In genomic region chr2:73956211-73956865, GRCh38 we compare ENCODE assay signal across 16 cellular contexts. TPM values are rescaled to one million over a fixed set of nuclear protein-coding genes. Genes with fewer than 3 reads are reported as not detected.
A peak's percentile ranks its signal among the peaks of the same experiment; 100 is the strongest.
DNase-seq lines count a peak whose midpoint lies in the region; ATAC-seq, FAIRE-seq and TF ChIP-seq lines count a peak whose summit lies in the region.
"Had no signal": no experiment of that assay in that cellular context is flagged by ENCODE, and none has a peak within 500 bp of the region (broad histone marks: within the 10 kb centered on the region; RNA-seq: fewer than 3 reads in every experiment).

No MANE protein-coding gene starts in this region.

- H3K4me3 Mint-ChIP-seq in CD4-positive, alpha-beta T cell, result no peak overlapping the region
- H3K4me3 Mint-ChIP-seq in dendritic cell treated with granulocyte-macrophage colony-stimulating factor and Interleukin-4, amounts not matched to agents 40 ng/mL and 50 ng/mL, for 4 days, result no peak overlapping the region
- H3K4me3 Mint-ChIP-seq in naive thymus-derived CD4-positive, alpha-beta T cell, result no peak overlapping the region
- H3K4me3 Mint-ChIP-seq: B cell had no signal

- peaks cover 34% of the 10 kb centered on the region for H3K79me2 ChIP-seq in HCT116 (ENCODE audit: insufficient read depth, low read length)

- no peak overlapping the region for H3K27ac ChIP-seq in CD4-positive, alpha-beta T cell (ENCODE audit: low read depth, low read length)
- no peak overlapping the region for H3K27ac ChIP-seq in HCT116 (ENCODE audit: low read depth, low read length)
- no peak overlapping the region for H3K27ac ChIP-seq in naive thymus-derived CD4-positive, alpha-beta T cell (ENCODE audit: low read depth, low read length)
- H3K27ac ChIP-seq: PC-9 had no signal

- no peaks in the 10 kb centered on the region for H4K20me1 ChIP-seq in HCT116 (ENCODE audit: insufficient read depth)

- no peak for TF ChIP-seq POLR2A in HCT116 (IDR thresholded peaks at IDR 0.05; ENCODE audit: borderline replicate concordance, extremely low read depth, insufficient read depth, insufficient read length)

- in situ Hi-C loops in HAP-1 (cut with MboI; ENCODE audit: low sequenced_read_pairs), result no loop called here

- CTCF ChIA-PET in CD4-positive, alpha-beta T cell (lab: Charles Lee), result no interaction called here
- CTCF ChIA-PET in HCT116 (lab: Charles Lee), result no interaction called here
- CTCF ChIA-PET in naive thymus-derived CD4-positive, alpha-beta T cell (lab: Charles Lee), result no interaction called here

- H3K4me1 ChIP-seq in HCT116 (ENCODE audit: control insufficient read depth in 1 of 2, insufficient read depth in 2 of 2, low read length in 2 of 2) (no peaks in the 10 kb centered on the region), HAP-1 (no peaks in the 10 kb centered on the region)
- peaks cover 0 to 5% of the 10 kb centered on the region in 2 donors for H3K4me1 ChIP-seq in naive thymus-derived CD4-positive, alpha-beta T cell (ENCODE audit: control insufficient read depth in 2 of 2, insufficient read depth in 2 of 2, low read length in 2 of 2)

- no peak overlapping the region for H3K4me2 ChIP-seq in HCT116 (ENCODE audit: low read length)
- H3K4me2 ChIP-seq: PC-9 had no signal

- H3K36me3 Mint-ChIP-seq in CD4-positive, alpha-beta T cell (ENCODE audit: low read depth), result peaks cover 83% of the 10 kb centered on the region
- peaks cover 86% of the 10 kb centered on the region for H3K36me3 Mint-ChIP-seq in dendritic cell treated with granulocyte-macrophage colony-stimulating factor and Interleukin-4, amounts not matched to agents 40 ng/mL and 50 ng/mL, for 4 days (ENCODE audit: low read depth)
- H3K36me3 Mint-ChIP-seq in naive thymus-derived CD4-positive, alpha-beta T cell, result peaks cover 49 to 72% (median 63%) of the 10 kb centered on the region in 5 donors

- POLR2A ChIA-PET in CD4-positive, alpha-beta T cell (lab: Charles Lee), result interaction anchor here (0.7 kb wide), 1 partner anchor 242 kb away, joined by 3 read pairs; the partner anchor contains the start of gene MTHFD2
- POLR2A ChIA-PET in HCT116 (lab: Charles Lee), result no interaction called here
- POLR2A ChIA-PET in naive thymus-derived CD4-positive, alpha-beta T cell (lab: Charles Lee), result interaction anchor here (0.6 to 1.1 kb wide), 2 partner anchors 15 to 17 kb away, joined by 3 read pairs; no protein-coding TSS in a partner anchor

- no peak overlapping the region for H2AFZ ChIP-seq in HCT116 (ENCODE audit: low read depth, low read length, poor library complexity, severe bottlenecking)
- H2AFZ ChIP-seq: PC-9 had no signal

- ATAC-seq in CD4-positive, alpha-beta T cell (ENCODE audit: poor library complexity), result no peak
- peak; percentile 27; the same call in 1 of the 2 replicates for ATAC-seq in HCT116
- no peak for ATAC-seq in naive thymus-derived CD4-positive, alpha-beta T cell

- H3K4me3 ChIP-seq in HCT116 (replicated peaks in 1 of 2; ENCODE audit: low read depth in 1 of 2, low read length in 2 of 2) (no peak overlapping the region), HAP-1 (no peak overlapping the region)
- H3K4me3 ChIP-seq in naive thymus-derived CD4-positive, alpha-beta T cell (ENCODE audit: low read length), result no peak overlapping the region
- H3K4me3 ChIP-seq: PC-9 had no signal

- no peaks in the 10 kb centered on the region for H3K27me3 Mint-ChIP-seq in CD4-positive, alpha-beta T cell
- no peaks in the 10 kb centered on the region for H3K27me3 Mint-ChIP-seq in dendritic cell treated with granulocyte-macrophage colony-stimulating factor and Interleukin-4, amounts not matched to agents 40 ng/mL and 50 ng/mL, for 4 days
- no peaks in the 10 kb centered on the region for H3K27me3 Mint-ChIP-seq in naive thymus-derived CD4-positive, alpha-beta T cell
- H3K27me3 Mint-ChIP-seq: B cell had no signal

- TF ChIP-seq RAD21 in HCT116 (IDR thresholded peaks at IDR 0.05; ENCODE audit: low read depth), result 0 out of 2 replicates have a peak, but pooled peaks have one; percentile 7

- H3K9me2 ChIP-seq in HCT116 (ENCODE audit: insufficient read depth), result no peaks in the 10 kb centered on the region

- no peak for TF ChIP-seq CTCF in CD4-positive, alpha-beta T cell (IDR thresholded peaks at IDR 0.05)
- TF ChIP-seq CTCF in HCT116 (IDR thresholded peaks at IDR 0.05 in 2 of 3, conservative IDR thresholded peaks at IDR 0.05 in 1 of 3; ENCODE audit: borderline replicate concordance in 1 of 3, insufficient read depth in 1 of 3, low read depth in 2 of 3, low read length in 2 of 3), result no peak

- DNase-seq in CD4-positive, alpha-beta T cell, result no peak
- DNase-seq in HCT116 (ENCODE audit: low read depth, low spot score) (no peak), HAP-1 (ENCODE audit: low spot score in 2 of 2) (no peak), HTR-8/SVneo (ENCODE audit: insufficient read length, low spot score) (no peak), NCI-H510A (lab: John Stamatoyannopoulos, UW) (no peak), NOMO-1 (lab: John Stamatoyannopoulos, UW; ENCODE audit: unreplicated experiment in 2 of 2) (no peak)
- no peak for DNase-seq in naive thymus-derived CD4-positive, alpha-beta T cell
- DNase-seq: DMS 273 treated with DMSO at 0.1 percent for 48 hours, KBM-7, NCI-H1092, NCI-H1694 treated with DMSO at 0.1 percent for 48 hours, NCI-H748 treated with DMSO at 0.1 percent for 48 hours, PC-9 had no signal

- H3K27me3 ChIP-seq in CD4-positive, alpha-beta T cell (ENCODE audit: control insufficient read depth, insufficient read depth, low read length), result no peaks in the 10 kb centered on the region
- H3K27me3 ChIP-seq in HCT116 (ENCODE audit: insufficient read depth, low read length) (no peaks in the 10 kb centered on the region), HAP-1 (ENCODE audit: low read depth) (no peaks in the 10 kb centered on the region)
- H3K27me3 ChIP-seq in naive thymus-derived CD4-positive, alpha-beta T cell (ENCODE audit: control insufficient read depth in 2 of 2, insufficient read depth in 2 of 2, low read length in 2 of 2), result no peaks in the 10 kb centered on the region

- no peak overlapping the region for H3K9ac ChIP-seq in HCT116 (ENCODE audit: low read length)

- no peak for FAIRE-seq in HTR-8/SVneo (lab: Jason Lieb, UNC)
- FAIRE-seq: GM18507 had no signal

- BruUV-seq in HCT116 (replicated peaks; lab: Mats Ljungman, UMichigan), result no TSS peak

- RAD21 ChIA-PET in HCT116 (lab: Charles Lee; ENCODE audit: low non-redundant PET in 1 of 2, low total read pairs in 2 of 2, uncharacterized antibody in 2 of 2, unreplicated experiment in 2 of 2), result interaction anchor here in 1 of 2 experiments (0.6 kb wide), 1 partner anchor 10 kb away, joined by 3 read pairs; no protein-coding TSS in a partner anchor

- no peaks in the 10 kb centered on the region for H3K9me3 Mint-ChIP-seq in CD4-positive, alpha-beta T cell
- no peaks in the 10 kb centered on the region for H3K9me3 Mint-ChIP-seq in dendritic cell treated with granulocyte-macrophage colony-stimulating factor and Interleukin-4, amounts not matched to agents 40 ng/mL and 50 ng/mL, for 4 days
- H3K9me3 Mint-ChIP-seq in naive thymus-derived CD4-positive, alpha-beta T cell, result no peaks in the 10 kb centered on the region

- H3K9me3 ChIP-seq in CD4-positive, alpha-beta T cell (ENCODE audit: control insufficient read depth, low read length), result no peaks in the 10 kb centered on the region
- H3K9me3 ChIP-seq in HCT116 (ENCODE audit: control insufficient read depth in 1 of 2, insufficient read depth in 1 of 2, low read depth in 1 of 2, low read length in 2 of 2), result no peaks in the 10 kb centered on the region
- H3K9me3 ChIP-seq in naive thymus-derived CD4-positive, alpha-beta T cell (ENCODE audit: control insufficient read depth in 2 of 3, low read length in 3 of 3), result no peaks in the 10 kb centered on the region
- no peaks in the 10 kb centered on the region for H3K9me3 ChIP-seq in HAP-1

- peak overlapping the region; percentile 51 for H3K27ac Mint-ChIP-seq in CD4-positive, alpha-beta T cell
- H3K27ac Mint-ChIP-seq in dendritic cell treated with granulocyte-macrophage colony-stimulating factor and Interleukin-4, amounts not matched to agents 40 ng/mL and 50 ng/mL, for 4 days, result peak overlapping the region; percentile 54
- H3K27ac Mint-ChIP-seq in naive thymus-derived CD4-positive, alpha-beta T cell, result peak overlapping the region in 6 of 9 donors; percentile 9 to 73 (median 56)
- H3K27ac Mint-ChIP-seq: B cell had no signal

- H3K36me3 ChIP-seq in HCT116 (ENCODE audit: control insufficient read depth in 1 of 2, insufficient read depth in 2 of 2, low read length in 2 of 2) (peaks cover 30 to 38% of the 10 kb centered on the region in 2 experiments; a peak in 3 of 4 replicates), HAP-1 (replicated peaks) (peaks cover 78% of the 10 kb centered on the region)
- peaks cover 8 to 73% (median 22%) of the 10 kb centered on the region in 3 experiments for H3K36me3 ChIP-seq in naive thymus-derived CD4-positive, alpha-beta T cell (ENCODE audit: control insufficient read depth in 2 of 3, insufficient read depth in 3 of 3, low read length in 3 of 3)

- peaks cover 37% of the 10 kb centered on the region for H3K4me1 Mint-ChIP-seq in CD4-positive, alpha-beta T cell (ENCODE audit: low read depth)
- peaks cover 53% of the 10 kb centered on the region for H3K4me1 Mint-ChIP-seq in dendritic cell treated with granulocyte-macrophage colony-stimulating factor and Interleukin-4, amounts not matched to agents 40 ng/mL and 50 ng/mL, for 4 days (ENCODE audit: low read depth)
- H3K4me1 Mint-ChIP-seq in naive thymus-derived CD4-positive, alpha-beta T cell, result peaks cover 22 to 52% (median 47%) of the 10 kb centered on the region in 7 donors

- intact Hi-C loops in CD4-positive, alpha-beta T cell (cut with DNase I, micrococcal nuclease), result no loop called here
- intact Hi-C loops in HCT116 (cut with micrococcal nuclease), result no loop called here
- intact Hi-C loops in dendritic cell treated with granulocyte-macrophage colony-stimulating factor and Interleukin-4, amounts not matched to agents 40 ng/mL and 50 ng/mL, for 4 days (cut with micrococcal nuclease), result no loop called here
- intact Hi-C loops in naive thymus-derived CD4-positive, alpha-beta T cell (cut with micrococcal nuclease), result no loop called here

TF ChIP-seq in HCT116, 20 proteins besides CTCF, POLR2A, EP300 and RAD21 (continues in another document):
- TF ChIP-seq POLR2AphosphoS5 (IDR thresholded peaks at IDR 0.05; ENCODE audit: low read depth, low read length) (no peak), SRF (IDR thresholded peaks at IDR 0.05; ENCODE audit: low read depth) (no peak), TCF7L2 (IDR thresholded peaks at IDR 0.05; ENCODE audit: borderline replicate concordance, extremely low read depth, insufficient read depth, insufficient read length) (no peak), SIN3A (IDR thresholded peaks at IDR 0.05; ENCODE audit: low read depth) (no peak), ZNF274 (IDR thresholded peaks at IDR 0.05; ENCODE audit: low read depth, low read length) (no peak)

RNA-seq across cellular contexts. Expression of gene TET3, which starts 28.4 kb away (rescaled TPM):
- 10 to 100 TPM; 22.2 to 24.1 TPM for total RNA-seq in CD4-positive, alpha-beta T cell
- 15.4 TPM for total RNA-seq in HCT116 (2021; ENCODE audit: unreplicated experiment)
- 4.0 and 4.1 TPM in 2 replicates for polyA plus RNA-seq in HCT116 (2012)
- 10 to 100 TPM; 19.1 to 38.6 (median 28.6) TPM for total RNA-seq in naive thymus-derived CD4-positive, alpha-beta T cell
- 1 to 10 TPM in 1 of 2 donors, under 1 TPM in 1; 0.77 to 1.1 TPM for polyA plus RNA-seq in naive thymus-derived CD4-positive, alpha-beta T cell

RNA-seq across cellular contexts. Expression of gene DGUOK, which starts 29.7 kb away (rescaled TPM):
- total RNA-seq in CD4-positive, alpha-beta T cell, result 10 to 100 TPM; 30.5 to 32.0 TPM
- 100 TPM for total RNA-seq in HCT116 (2021; ENCODE audit: unreplicated experiment)
- polyA plus RNA-seq in HCT116 (2012), result 64.2 and 88.2 TPM in 2 replicates
- total RNA-seq in naive thymus-derived CD4-positive, alpha-beta T cell, result 10 to 100 TPM; 43.1 to 73.9 (median 65.8) TPM
- polyA plus RNA-seq in naive thymus-derived CD4-positive, alpha-beta T cell, result 100 to 1,000 TPM; 207 to 220 TPM
